1 cellular context compared by ENCODE assay signal in genomic region chr11:86955674-86956522, GRCh38.
TF ChIP-seq lines count a peak whose summit lies in the region.

No MANE protein-coding gene starts in this region.

TF ChIP-seq in H1, 55 proteins besides CTCF, POLR2A, EP300 and RAD21 (continued from another document):
- TF ChIP-seq MAX (IDR thresholded peaks at IDR 0.05) = 0 out of 2 replicates have a peak, but pooled peaks have one; percentile 31
- TF ChIP-seq NANOG (IDR thresholded peaks at IDR 0.05; ENCODE audit: insufficient read depth, low read depth, low read length, poor library complexity, severe bottlenecking) = no peak
- TF ChIP-seq E2F6 (IDR thresholded peaks at IDR 0.05) = 0 out of 2 replicates have a peak, but pooled peaks have one; percentile 21
- TF ChIP-seq ASH2L (IDR thresholded peaks at IDR 0.05; ENCODE audit: low read length) = peak; percentile 91
- TF ChIP-seq TAF1 (IDR thresholded peaks at IDR 0.05; ENCODE audit: low read depth, low read length) = peak; percentile 51
- TF ChIP-seq KDM4A (IDR thresholded peaks at IDR 0.05; ENCODE audit: low read depth, low read length, severe bottlenecking) = peak; percentile 90
- TF ChIP-seq POU5F1 (IDR thresholded peaks at IDR 0.05; ENCODE audit: low read depth, low read length) = no peak
- peak in 1 of 2 experiments; percentile 49; a peak in 1 of 4 replicates for TF ChIP-seq SIN3A (conservative IDR thresholded peaks at IDR 0.05 in 1 of 2, IDR thresholded peaks at IDR 0.05 in 1 of 2; ENCODE audit: low read depth in 1 of 2, low read length in 2 of 2)
- TF ChIP-seq TBP (IDR thresholded peaks at IDR 0.05; ENCODE audit: low read depth, low read length) = peak; percentile 16
- TF ChIP-seq PHF8 (conservative IDR thresholded peaks at IDR 0.05; ENCODE audit: low read depth, low read length) = 0 out of 2 replicates have a peak, but pooled peaks have one; percentile 17
TF ChIP-seq in H1: peak in this region for 16.
